ENCODE assay signal across 7 cellular contexts in genomic region chr10:94613-95012, GRCh38. TPM values are rescaled to one million over a fixed set of nuclear protein-coding genes. Genes with fewer than 3 reads are reported as not detected.
"Had no signal": no experiment of that assay in that cellular context is flagged by ENCODE, and none has a peak within 500 bp of the region (broad histone marks: within the 10 kb centered on the region; RNA-seq: fewer than 3 reads in every experiment).

No MANE protein-coding gene starts in this region.

- DNase-seq: GDM1, GF-D8 had no signal

- FAIRE-seq: GM12878, GM12891, GM12892, GM18507, GM19239 had no signal

- ATAC-seq: GM12878 had no signal

- H3K4me3 ChIP-seq: GM12878 had no signal

RNA-seq across cellular contexts. Expression of gene TUBB8, which starts 45.5 kb away (rescaled TPM):
- total RNA-seq: GM12878 had no signal
- polyA plus RNA-seq: GM12878 had no signal
